In genomic region chr9:95494022-95494415, GRCh38 we compare ENCODE assay signal across 8 cellular contexts.
A peak's percentile ranks its signal among the peaks of the same experiment; 100 is the strongest.
DNase-seq lines count a peak whose midpoint lies in the region; ATAC-seq, FAIRE-seq and TF ChIP-seq lines count a peak whose summit lies in the region.

No MANE protein-coding gene starts in this region.

- DNase-seq in H54 (ENCODE audit: insufficient read length, low spot score), result peak; percentile 77
- DNase-seq in NCI-H510A treated with DMSO at 0.1 percent for 48 hours (lab: John Stamatoyannopoulos, UW), result peak; percentile 91
- peak in 47 of 56 donors; percentile 26 to 85 (median 68) for DNase-seq in amygdala (lab: John Stamatoyannopoulos, UW)
- DNase-seq in putamen (ENCODE audit: low spot score), result peak; percentile 71
- no peak for DNase-seq in HPDE6-E6E7 (ENCODE audit: extremely low spot score)
- DNase-seq in SIG-M5 treated with dmso at 0.1 percent for 504 hours (lab: John Stamatoyannopoulos, UW; ENCODE audit: unreplicated experiment), result no peak

- no peaks in the 10 kb centered on the region for H3K27me3 ChIP-seq in BLaER1

- H3K4me2 ChIP-seq in BLaER1, result peak overlapping the region; percentile 85

- no peak for FAIRE-seq in H54 (lab: Jason Lieb, UNC)

- peak overlapping the region; percentile 54 for H3K4me3 ChIP-seq in BLaER1

- no peak for ATAC-seq in HG03354 (IDR thresholded peaks at IDR 0.05; ENCODE audit: poor library complexity, severe bottlenecking, unreplicated experiment)

- peak overlapping the region; percentile 71 for H3K27ac ChIP-seq in BLaER1

- no peaks in the 10 kb centered on the region for H3K9me3 ChIP-seq in BLaER1

- TF ChIP-seq POLR2A in H54 (IDR thresholded peaks at IDR 0.05; ENCODE audit: low read depth, low read length), result peak; percentile 57

- peaks cover 57% of the 10 kb centered on the region for H3K4me1 ChIP-seq in BLaER1

- peak overlapping the region; percentile 65; the same call in 1 of the 2 replicates for H3K9ac ChIP-seq in BLaER1

- peaks cover 8% of the 10 kb centered on the region; the same call in 1 of the 2 replicates for H3K36me3 ChIP-seq in BLaER1

- peaks cover 77% of the 10 kb centered on the region for H4K20me1 ChIP-seq in BLaER1

Comparison
In these comparisons a context has a peak if more than half of its experiments do, and no peak if none do; other contexts are left out.
1. DNase-seq: peak in H54 (single experiment), NCI-H510A treated with DMSO at 0.1 percent for 48 hours (single experiment), amygdala (47 of 56) and putamen (single experiment); none in HPDE6-E6E7 (single experiment) and SIG-M5 treated with dmso at 0.1 percent for 504 hours (single experiment).